ENCODE assay signal across 22 cellular contexts in the genomic region with DNA sequence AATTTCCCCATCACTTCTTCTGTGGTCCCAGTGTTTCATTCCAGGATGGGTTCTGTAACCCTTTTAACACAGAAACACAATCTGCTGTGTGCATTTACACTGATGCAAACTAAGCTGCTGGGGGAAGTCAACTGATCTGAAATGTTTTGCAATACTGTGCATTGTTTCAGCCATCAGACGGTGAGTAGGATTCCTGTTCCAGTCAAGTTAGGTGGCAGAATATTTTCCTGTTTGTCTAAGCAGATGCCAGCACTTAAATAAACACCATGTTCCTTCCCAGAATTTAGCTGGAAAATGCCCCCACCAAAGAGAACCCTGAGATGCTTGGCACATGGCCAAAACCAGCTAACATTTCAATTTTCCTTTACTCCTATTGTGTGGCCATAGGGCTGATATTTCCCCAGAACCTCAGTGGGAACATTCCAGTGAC. TPM values are rescaled to one million over a fixed set of nuclear protein-coding genes. Genes with fewer than 3 reads are reported as not detected.
A peak's percentile ranks its signal among the peaks of the same experiment; 100 is the strongest.
DNase-seq lines count a peak whose midpoint lies in the region; ATAC-seq, FAIRE-seq and TF ChIP-seq lines count a peak whose summit lies in the region.
"Had no signal": no experiment of that assay in that cellular context is flagged by ENCODE, and none has a peak within 500 bp of the region (broad histone marks: within the 10 kb centered on the region; RNA-seq: fewer than 3 reads in every experiment).

No MANE protein-coding gene starts in this region.

- H3K4me3 ChIP-seq in astrocyte (ENCODE audit: insufficient read depth, low read depth, low read length), result no peak overlapping the region
- no peak overlapping the region for H3K4me3 ChIP-seq in testis
- H3K4me3 ChIP-seq: SJCRH30, thyroid gland had no signal

- no peaks in the 10 kb centered on the region for H3K36me3 Mint-ChIP-seq in activated CD4-positive, alpha-beta T cell treated with anti-CD3 and anti-CD28 coated beads, Interleukin-2, amount 10 ng/mL, durations not matched to agents 24 days and 14 days (ENCODE audit: low read depth)
- no peaks in the 10 kb centered on the region for H3K36me3 Mint-ChIP-seq in astrocyte (ENCODE audit: low read depth, unreplicated experiment)
- H3K36me3 Mint-ChIP-seq: activated naive CD8-positive, alpha-beta T cell treated with anti-CD3 and anti-CD28 coated beads, Interleukin-2, amount 10 ng/mL, durations not matched to agents 7 days and 5 days had no signal

- no peaks in the 10 kb centered on the region for H3K79me2 ChIP-seq in astrocyte (ENCODE audit: insufficient read depth, low read length)

- no peaks in the 10 kb centered on the region for H3K4me1 ChIP-seq in astrocyte (ENCODE audit: insufficient read depth, low read length)
- no peaks in the 10 kb centered on the region for H3K4me1 ChIP-seq in testis
- H3K4me1 ChIP-seq: SJCRH30, thyroid gland had no signal

- no peak for TF ChIP-seq POLR2A in testis (IDR thresholded peaks at IDR 0.05)

- 62 to 78% methylated on average over 1 of the region's 1 CpG for WGBS in testis, 2 donors

- H3K27me3 ChIP-seq in astrocyte (ENCODE audit: insufficient read depth, low read length) (no peaks in the 10 kb centered on the region), testis (no peaks in the 10 kb centered on the region)
- H3K27me3 ChIP-seq: SJCRH30, thyroid gland had no signal

- no peak for FAIRE-seq in astrocyte (lab: Jason Lieb, UNC)
- FAIRE-seq: GM18507 had no signal

- H4K20me1 ChIP-seq in astrocyte (ENCODE audit: insufficient read depth, low read length), result no peaks in the 10 kb centered on the region

- intact Hi-C loops in activated CD4-positive, alpha-beta T cell treated with anti-CD3 and anti-CD28 coated beads, Interleukin-2, amount 10 ng/mL, durations not matched to agents 24 days and 14 days (cut with micrococcal nuclease), result no loop called here
- intact Hi-C loops in testis (cut with DNase I; ENCODE audit: low total_unique reads), result no loop called here

- no peaks in the 10 kb centered on the region for H3K27me3 Mint-ChIP-seq in activated CD4-positive, alpha-beta T cell treated with anti-CD3 and anti-CD28 coated beads, Interleukin-2, amount 10 ng/mL, durations not matched to agents 24 days and 14 days
- H3K27me3 Mint-ChIP-seq in astrocyte (ENCODE audit: low read depth, unreplicated experiment), result no peaks in the 10 kb centered on the region
- H3K27me3 Mint-ChIP-seq: activated T-cell treated with anti-CD3 and anti-CD28 coated beads, Interleukin-2, amount 50 U/mL, for 24 hours had no signal

- H3K9me3 ChIP-seq in astrocyte (ENCODE audit: insufficient read depth, low read depth, low read length) (no peaks in the 10 kb centered on the region), testis (no peaks in the 10 kb centered on the region)
- H3K9me3 ChIP-seq: SJCRH30, thyroid gland had no signal

- no peaks in the 10 kb centered on the region for H3K4me1 Mint-ChIP-seq in activated CD4-positive, alpha-beta T cell treated with anti-CD3 and anti-CD28 coated beads, Interleukin-2, amount 10 ng/mL, durations not matched to agents 24 days and 14 days
- H3K4me1 Mint-ChIP-seq in astrocyte (ENCODE audit: low read depth, unreplicated experiment), result peaks cover 3% of the 10 kb centered on the region
- H3K4me1 Mint-ChIP-seq: activated naive CD8-positive, alpha-beta T cell treated with anti-CD3 and anti-CD28 coated beads, Interleukin-2, amount 10 ng/mL, durations not matched to agents 7 days and 5 days had no signal

- no peak for ATAC-seq in GM21786 (IDR thresholded peaks at IDR 0.05; ENCODE audit: unreplicated experiment)

- H3K9ac ChIP-seq in astrocyte (ENCODE audit: low read length), result no peak overlapping the region

- H3K36me3 ChIP-seq in astrocyte (ENCODE audit: insufficient read depth, low read length), result no peaks in the 10 kb centered on the region
- H3K36me3 ChIP-seq in testis (ENCODE audit: low read depth, missing control alignments), result no peaks in the 10 kb centered on the region
- H3K36me3 ChIP-seq: SJCRH30, thyroid gland had no signal

- peak; percentile 20 for DNase-seq in activated CD4-positive, alpha-beta T cell treated with anti-CD3 and anti-CD28 coated beads, Interleukin-2, amount 10 ng/mL, durations not matched to agents 24 days and 14 days
- DNase-seq in activated CD4-positive, alpha-beta T cell treated with anti-CD3 and anti-CD28 coated beads, Interleukin-2, amount 50 U/mL, for 48 hours, result no peak
- DNase-seq in astrocyte (ENCODE audit: low read depth), result peak; percentile 12
- DNase-seq in fibroblast of the conjunctiva (ENCODE audit: low read depth), result peak; percentile 38
- no peak for DNase-seq in SKM-1 (lab: John Stamatoyannopoulos, UW; ENCODE audit: unreplicated experiment)
- DNase-seq in testis, result no peak
- no peak for DNase-seq in activated gamma-delta T cell (lab: John Stamatoyannopoulos, UW)
- DNase-seq: activated CD4-positive, alpha-beta T cell treated with anti-CD3 and anti-CD28 coated beads, Interleukin-2, amount 50 U/mL, for 1 hour; activated naive CD8-positive, alpha-beta T cell treated with anti-CD3 and anti-CD28 coated beads, Interleukin-2, amount 10 ng/mL, durations not matched to agents 7 days and 5 days; activated T-cell treated with anti-CD3 and anti-CD28 coated beads, Interleukin-2, amount 50 U/mL, for 24 hours; DMS 273 treated with DMSO at 0.1 percent for 48 hours; hypothalamus; left cardiac atrium; stimulated activated CD4-positive, alpha-beta T cell treated with anti-CD3 and anti-CD28 coated beads, Interleukin-2, amount 100 ng/mL, for 24 hours; T1000; thyroid gland had no signal

- H3K9me3 Mint-ChIP-seq in activated CD4-positive, alpha-beta T cell treated with anti-CD3 and anti-CD28 coated beads, Interleukin-2, amount 10 ng/mL, durations not matched to agents 24 days and 14 days, result no peaks in the 10 kb centered on the region
- H3K9me3 Mint-ChIP-seq in astrocyte (ENCODE audit: unreplicated experiment), result peaks cover 3% of the 10 kb centered on the region
- H3K9me3 Mint-ChIP-seq: activated naive CD8-positive, alpha-beta T cell treated with anti-CD3 and anti-CD28 coated beads, Interleukin-2, amount 10 ng/mL, durations not matched to agents 7 days and 5 days; activated T-cell treated with anti-CD3 and anti-CD28 coated beads, Interleukin-2, amount 50 U/mL, for 24 hours had no signal

- H3K4me2 ChIP-seq in astrocyte (ENCODE audit: low read length), result no peak overlapping the region

- no peak overlapping the region for H3K4me3 Mint-ChIP-seq in activated CD4-positive, alpha-beta T cell treated with anti-CD3 and anti-CD28 coated beads, Interleukin-2, amount 10 ng/mL, durations not matched to agents 24 days and 14 days
- no peak overlapping the region for H3K4me3 Mint-ChIP-seq in astrocyte (ENCODE audit: unreplicated experiment)
- H3K4me3 Mint-ChIP-seq: activated naive CD8-positive, alpha-beta T cell treated with anti-CD3 and anti-CD28 coated beads, Interleukin-2, amount 10 ng/mL, durations not matched to agents 7 days and 5 days; activated T-cell treated with anti-CD3 and anti-CD28 coated beads, Interleukin-2, amount 50 U/mL, for 24 hours; B cell had no signal

- H3K27ac ChIP-seq in astrocyte (ENCODE audit: low read depth, low read length), result no peak overlapping the region
- H3K27ac ChIP-seq in testis, result no peak overlapping the region
- H3K27ac ChIP-seq: SJCRH30, thyroid gland had no signal

- no peak overlapping the region for H3K27ac Mint-ChIP-seq in activated CD4-positive, alpha-beta T cell treated with anti-CD3 and anti-CD28 coated beads, Interleukin-2, amount 10 ng/mL, durations not matched to agents 24 days and 14 days
- H3K27ac Mint-ChIP-seq in astrocyte (ENCODE audit: unreplicated experiment), result no peak overlapping the region
- H3K27ac Mint-ChIP-seq: activated naive CD8-positive, alpha-beta T cell treated with anti-CD3 and anti-CD28 coated beads, Interleukin-2, amount 10 ng/mL, durations not matched to agents 7 days and 5 days; activated T-cell treated with anti-CD3 and anti-CD28 coated beads, Interleukin-2, amount 50 U/mL, for 24 hours; B cell had no signal

- no peak overlapping the region for H2AFZ ChIP-seq in astrocyte (ENCODE audit: low read depth, low read length)

- TF ChIP-seq CTCF in astrocyte (IDR thresholded peaks at IDR 0.05; ENCODE audit: insufficient read depth, low read depth, low read length), result no peak
- no peak for TF ChIP-seq CTCF in testis (IDR thresholded peaks at IDR 0.05)

RNA-seq across cellular contexts. Expression of a gene that starts 52.4 kb away (rescaled TPM):
- not detected in 2 replicates for total RNA-seq in activated CD4-positive, alpha-beta T cell treated with anti-CD3 and anti-CD28 coated beads, Interleukin-2, amount 10 ng/mL, durations not matched to agents 24 days and 14 days
- total RNA-seq in astrocyte (not detected in 2 replicates), testis (under 1 TPM; 0.06 to 0.47 TPM)
- polyA plus RNA-seq in testis (ENCODE audit: insufficient read depth, low read depth, low replicate concordance), result 0.38 TPM
- total RNA-seq: activated naive CD8-positive, alpha-beta T cell treated with anti-CD3 and anti-CD28 coated beads, Interleukin-2, amount 10 ng/mL, durations not matched to agents 7 days and 5 days; epithelial cell of proximal tubule; myocyte; SJCRH30 had no signal

Comparison
In these comparisons a context has a peak if more than half of its experiments do, and no peak if none do; other contexts are left out.
1. DNase-seq: peak in activated CD4-positive, alpha-beta T cell treated with anti-CD3 and anti-CD28 coated beads, Interleukin-2, amount 10 ng/mL, durations not matched to agents 24 days and 14 days (single experiment), astrocyte (single experiment) and fibroblast of the conjunctiva (single experiment); none in activated CD4-positive, alpha-beta T cell treated with anti-CD3 and anti-CD28 coated beads, Interleukin-2, amount 50 U/mL, for 48 hours (0 of 2), SKM-1 (single experiment), testis (single experiment) and activated gamma-delta T cell (single experiment).